Comparison of ENCODE assay signal across 1 cellular context in the genomic region with DNA sequence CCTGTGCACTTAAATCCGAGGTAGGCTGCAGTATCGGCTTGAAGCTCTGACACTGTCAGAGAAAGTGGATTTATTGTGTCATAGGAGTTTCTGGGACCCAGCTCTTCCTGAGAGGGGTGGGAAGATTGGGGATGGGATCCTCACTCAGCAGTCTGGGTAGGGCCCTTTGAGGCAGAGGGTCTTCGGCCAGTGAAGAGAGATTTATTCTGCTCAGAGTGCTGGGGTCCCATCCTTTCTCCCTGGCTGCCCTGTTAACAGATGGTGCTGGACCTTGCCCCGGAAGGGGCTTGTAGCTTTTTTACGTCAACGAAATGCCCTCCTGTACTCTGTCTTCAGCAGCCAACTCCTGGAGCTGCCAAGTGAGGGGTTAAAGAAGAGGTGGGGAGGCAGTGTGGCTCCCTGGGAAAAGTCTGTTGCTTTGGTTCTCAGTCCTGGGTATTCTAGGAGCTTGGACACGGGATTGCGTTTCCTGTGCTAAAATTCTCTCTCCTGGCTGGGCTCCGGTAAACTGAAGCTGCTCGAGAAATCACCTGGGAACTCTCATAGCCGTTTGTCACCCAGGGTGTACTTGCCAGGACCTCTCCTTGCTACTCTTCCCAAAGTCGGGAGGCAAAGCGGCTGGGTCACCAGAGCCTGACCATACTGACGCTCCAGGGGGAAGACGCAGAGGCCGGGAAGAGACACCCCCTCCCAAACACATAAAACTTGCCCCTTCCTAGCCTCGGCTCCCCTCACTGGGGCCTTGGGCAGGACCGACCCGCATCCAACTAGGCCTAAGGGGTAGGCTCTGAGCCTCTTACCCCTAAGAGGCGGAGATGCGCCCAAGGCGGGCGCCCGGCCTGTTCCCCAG.
TF ChIP-seq lines count a peak whose summit lies in the region.

No MANE protein-coding gene starts in this region.

TF ChIP-seq in HEK293T, 16 proteins besides CTCF, POLR2A, EP300 and RAD21:
- no peak for TF ChIP-seq ELF4 (IDR thresholded peaks at IDR 0.05)
- TF ChIP-seq CTBP1 (IDR thresholded peaks at IDR 0.05; ENCODE audit: borderline replicate concordance) = no peak
- TF ChIP-seq FOXK2 (IDR thresholded peaks at IDR 0.05) = no peak
- no peak for TF ChIP-seq BHLHE40 (IDR thresholded peaks at IDR 0.05; ENCODE audit: borderline replicate concordance)
- TF ChIP-seq FOXM1 (IDR thresholded peaks at IDR 0.05; ENCODE audit: borderline replicate concordance) = no peak
- no peak for TF ChIP-seq L3MBTL2 (conservative IDR thresholded peaks at IDR 0.05)
- no peak for TF ChIP-seq TARDBP (IDR thresholded peaks at IDR 0.05)
- no peak for TF ChIP-seq PKNOX1 (IDR thresholded peaks at IDR 0.05)
- no peak for TF ChIP-seq HDGF (IDR thresholded peaks at IDR 0.05; ENCODE audit: borderline replicate concordance)
- no peak for TF ChIP-seq SUZ12 (IDR thresholded peaks at IDR 0.05)
- TF ChIP-seq SP1 (IDR thresholded peaks at IDR 0.05) = no peak
- no peak for TF ChIP-seq ZNF384 (IDR thresholded peaks at IDR 0.05)
- no peak for TF ChIP-seq NFRKB (IDR thresholded peaks at IDR 0.05)
- TF ChIP-seq FOXA1 (IDR thresholded peaks at IDR 0.05) = no peak
